Comparison of ENCODE assay signal across 14 cellular contexts in genomic region chr1:11789126-11790067, GRCh38. TPM values are rescaled to one million over a fixed set of nuclear protein-coding genes. Genes with fewer than 3 reads are reported as not detected.
DNase-seq lines count a peak whose midpoint lies in the region; ATAC-seq, FAIRE-seq and TF ChIP-seq lines count a peak whose summit lies in the region.
"Had no signal": no experiment of that assay in that cellular context is flagged by ENCODE, and none has a peak within 500 bp of the region (broad histone marks: within the 10 kb centered on the region; RNA-seq: fewer than 3 reads in every experiment).

No MANE protein-coding gene starts in this region.

- peaks cover 53 to 89% (median 77%) of the 10 kb centered on the region in 10 experiments for H3K4me1 ChIP-seq in BLaER1 treated with 17β-estradiol and CSF1 and Interleukin-3, amounts not matched to agents 10 nM and 100 nM
- H3K4me1 ChIP-seq in body of pancreas, result peaks cover 61% of the 10 kb centered on the region

- peak overlapping the region in 1 of 10 experiments; percentile 48; a peak in 3 of 20 replicates for H3K4me3 ChIP-seq in BLaER1 treated with 17β-estradiol and CSF1 and Interleukin-3, amounts not matched to agents 10 nM and 100 nM
- H3K4me3 ChIP-seq in body of pancreas (no peak overlapping the region), skin epidermis (no peak overlapping the region)
- H3K4me3 ChIP-seq: GM23248 had no signal

- peak overlapping the region in 10 of 11 experiments; percentile 1 to 96 (median 83); a peak in 17 of 22 replicates for H3K4me2 ChIP-seq in BLaER1 treated with 17β-estradiol and CSF1 and Interleukin-3, amounts not matched to agents 10 nM and 100 nM

- no peak for TF ChIP-seq POLR2A in body of pancreas (IDR thresholded peaks at IDR 0.05)

- H3K27me3 ChIP-seq in BLaER1 treated with 17β-estradiol and CSF1 and Interleukin-3, amounts not matched to agents 10 nM and 100 nM, result no peaks in the 10 kb centered on the region
- H3K27me3 ChIP-seq in body of pancreas (no peaks in the 10 kb centered on the region), layer of hippocampus (ENCODE audit: control insufficient read depth, insufficient read depth, low read length) (no peaks in the 10 kb centered on the region)

- no peak for DNase-seq in body of pancreas
- no peak for DNase-seq in D721Med (ENCODE audit: insufficient read length, low spot score)
- no peak for DNase-seq in NCI-H510A treated with DMSO at 0.1 percent for 48 hours (lab: John Stamatoyannopoulos, UW)
- DNase-seq in NK-92 (lab: John Stamatoyannopoulos, UW; ENCODE audit: unreplicated experiment), result no peak
- no peak for DNase-seq in NCI-H748 (lab: John Stamatoyannopoulos, UW; ENCODE audit: unreplicated experiment)
- DNase-seq: GM23248, Kasumi-1, NCI-H2171 had no signal

- H3K9ac ChIP-seq in BLaER1 treated with 17β-estradiol and CSF1 and Interleukin-3, amounts not matched to agents 10 nM and 100 nM, result peak overlapping the region; percentile 5 to 77 (median 56); a peak in 17 of 22 replicates

- H4K20me1 ChIP-seq in BLaER1 treated with 17β-estradiol and CSF1 and Interleukin-3, amounts not matched to agents 10 nM and 100 nM, result no peaks in the 10 kb centered on the region; a peak in 1 of 22 replicates

- no peaks in the 10 kb centered on the region for H3K9me3 ChIP-seq in BLaER1 treated with 17β-estradiol and CSF1 and Interleukin-3, amounts not matched to agents 10 nM and 100 nM (replicated peaks in 1 of 11)
- H3K9me3 ChIP-seq in body of pancreas, result no peaks in the 10 kb centered on the region
- H3K9me3 ChIP-seq: neutrophil had no signal

- intact Hi-C loops in body of pancreas (cut with DNase I), result no loop called here

- peak overlapping the region; percentile 19 to 95 (median 78); a peak in 21 of 22 replicates for H3K27ac ChIP-seq in BLaER1 treated with 17β-estradiol and CSF1 and Interleukin-3, amounts not matched to agents 10 nM and 100 nM
- peak overlapping the region; percentile 67 to 91 (median 78) for H3K27ac ChIP-seq in body of pancreas
- peak overlapping the region; percentile 89 for H3K27ac ChIP-seq in layer of hippocampus (ENCODE audit: low read depth, low read length)
- peak overlapping the region in 19 of 21 experiments; percentile 49 to 98 (median 88) for H3K27ac ChIP-seq in skin epidermis
- H3K27ac ChIP-seq: neutrophil had no signal

- 66 to 77% methylated on average over 3 to 13 of the region's 13 CpGs for WGBS in body of pancreas, 2 donors

- ATAC-seq in body of pancreas, result no peak

- TF ChIP-seq CTCF in body of pancreas (IDR thresholded peaks at IDR 0.05) (no peak), D721Med (IDR thresholded peaks at IDR 0.05; ENCODE audit: insufficient read depth, missing control alignments) (no peak)

- FAIRE-seq in D721Med (lab: Jason Lieb, UNC), result no peak
- FAIRE-seq: G401.6 had no signal

- peaks cover 11 to 48% (median 23%) of the 10 kb centered on the region in 11 experiments; a peak in 20 of 22 replicates for H3K36me3 ChIP-seq in BLaER1 treated with 17β-estradiol and CSF1 and Interleukin-3, amounts not matched to agents 10 nM and 100 nM
- H3K36me3 ChIP-seq in body of pancreas (replicated peaks in 1 of 2; ENCODE audit: insufficient read depth in 1 of 2, low read depth in 2 of 2), result no peaks in the 10 kb centered on the region

RNA-seq across cellular contexts. Expression of gene MTHFR, which starts 16.4 kb away (rescaled TPM):
- total RNA-seq in body of pancreas, result 10 to 100 TPM; 26.4 to 30.1 TPM

RNA-seq across cellular contexts. Expression of gene CLCN6, which starts 16.6 kb away (rescaled TPM):
- 10 to 100 TPM in 1 of 2 donors, 1 to 10 TPM in 1; 7.0 to 23.7 TPM for total RNA-seq in body of pancreas

RNA-seq across cellular contexts. Expression of gene C1orf167, which starts 27.4 kb away (rescaled TPM):
- total RNA-seq in body of pancreas, result not detected
- total RNA-seq: GM23248 had no signal

RNA-seq across cellular contexts. Expression of gene AGTRAP, which starts 53.5 kb away (rescaled TPM):
- 10 to 100 TPM; 16.8 to 24.6 TPM for total RNA-seq in body of pancreas

RNA-seq across cellular contexts. Expression of gene NPPA, which starts 58.2 kb away (rescaled TPM):
- total RNA-seq in body of pancreas, result 10 to 100 TPM in 1 of 2 donors, not detected in 1; 25.4 TPM
- total RNA-seq: dermis microvascular lymphatic vessel endothelial cell, GM23248 had no signal
